Comparison of ENCODE assay signal across 1 cellular context in the genomic region with DNA sequence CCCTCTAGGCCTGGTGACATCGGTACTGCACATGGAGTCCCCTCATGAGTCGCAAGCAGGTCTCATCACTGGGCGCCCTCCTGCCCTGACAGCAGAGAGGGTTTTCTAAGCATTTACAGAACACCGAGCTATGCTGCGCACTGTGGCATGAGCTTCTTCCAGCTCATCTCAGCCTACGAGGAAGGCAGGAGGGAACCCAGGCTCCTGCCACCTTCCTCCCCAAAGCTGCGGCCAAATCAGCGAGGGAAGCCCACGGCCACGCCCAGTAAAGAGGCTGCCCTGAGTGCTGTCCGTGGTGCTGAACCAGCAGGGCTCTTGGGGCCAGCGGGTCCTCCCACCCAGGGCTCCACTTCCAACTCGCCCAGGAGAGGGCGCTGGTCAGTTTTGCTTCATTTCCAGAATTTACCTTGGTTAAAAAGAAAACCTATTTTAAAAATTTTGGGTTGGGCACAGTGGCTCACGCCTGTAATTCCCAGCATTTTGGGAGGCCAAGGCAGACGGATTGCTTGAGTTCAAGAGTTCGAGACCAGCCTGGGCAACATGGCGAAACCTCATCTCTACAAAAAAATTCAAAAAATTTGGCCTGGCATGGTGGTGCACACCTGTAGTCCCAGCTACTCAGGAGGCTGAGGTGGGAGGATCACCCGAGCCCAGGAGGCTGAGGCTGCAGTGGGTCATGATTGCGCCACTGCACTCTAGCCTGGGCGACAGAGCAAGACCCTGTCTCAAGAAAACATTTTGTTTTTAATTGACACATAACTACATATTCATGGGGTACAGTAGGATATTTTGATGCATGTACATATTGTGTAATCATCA.
TF ChIP-seq lines count a peak whose summit lies in the region.

No MANE protein-coding gene starts in this region.

TF ChIP-seq in HepG2, 621 proteins besides CTCF, POLR2A, EP300 and RAD21 (continued from another document and continues in another):
- TF ChIP-seq AKAP8 (CRISPR knock-in tag; IDR thresholded peaks at IDR 0.05) (peak; percentile 67; the same call in 1 of the 2 replicates), SP2 (CRISPR knock-in tag; IDR thresholded peaks at IDR 0.05) (peak; percentile 52), ZNF569 (CRISPR knock-in tag; IDR thresholded peaks at IDR 0.05; ENCODE audit: borderline replicate concordance) (no peak), ZNF441 (CRISPR knock-in tag; IDR thresholded peaks at IDR 0.05; ENCODE audit: borderline replicate concordance) (peak; percentile 93), REPIN1 (CRISPR knock-in tag; IDR thresholded peaks at IDR 0.05; ENCODE audit: borderline replicate concordance, low read depth) (no peak), ZBTB3 (CRISPR knock-in tag; IDR thresholded peaks at IDR 0.05; ENCODE audit: borderline replicate concordance, low read depth) (no peak), STAG1 (CRISPR knock-in tag; IDR thresholded peaks at IDR 0.05) (peak; percentile 60), KDM3A (CRISPR knock-in tag; IDR thresholded peaks at IDR 0.05; ENCODE audit: low read depth) (peak; percentile 69; the same call in 1 of the 2 replicates), RELA (CRISPR knock-in tag; IDR thresholded peaks at IDR 0.05) (no peak), BRCA1 (CRISPR knock-in tag; IDR thresholded peaks at IDR 0.05) (peak; percentile 92; the same call in 1 of the 2 replicates), HCFC1 (IDR thresholded peaks at IDR 0.05; ENCODE audit: low read depth, low read length) (no peak), HMG20B (CRISPR knock-in tag; conservative IDR thresholded peaks at IDR 0.05) (peak; percentile 46; the same call in 1 of the 2 replicates), SIN3A (IDR thresholded peaks at IDR 0.05; ENCODE audit: borderline replicate concordance, low read depth, low read length) (peak; percentile 66; the same call in 1 of the 2 replicates), HOXD1 (CRISPR knock-in tag; IDR thresholded peaks at IDR 0.05) (peak; percentile 70)
- TF ChIP-seq, protein P1, sequence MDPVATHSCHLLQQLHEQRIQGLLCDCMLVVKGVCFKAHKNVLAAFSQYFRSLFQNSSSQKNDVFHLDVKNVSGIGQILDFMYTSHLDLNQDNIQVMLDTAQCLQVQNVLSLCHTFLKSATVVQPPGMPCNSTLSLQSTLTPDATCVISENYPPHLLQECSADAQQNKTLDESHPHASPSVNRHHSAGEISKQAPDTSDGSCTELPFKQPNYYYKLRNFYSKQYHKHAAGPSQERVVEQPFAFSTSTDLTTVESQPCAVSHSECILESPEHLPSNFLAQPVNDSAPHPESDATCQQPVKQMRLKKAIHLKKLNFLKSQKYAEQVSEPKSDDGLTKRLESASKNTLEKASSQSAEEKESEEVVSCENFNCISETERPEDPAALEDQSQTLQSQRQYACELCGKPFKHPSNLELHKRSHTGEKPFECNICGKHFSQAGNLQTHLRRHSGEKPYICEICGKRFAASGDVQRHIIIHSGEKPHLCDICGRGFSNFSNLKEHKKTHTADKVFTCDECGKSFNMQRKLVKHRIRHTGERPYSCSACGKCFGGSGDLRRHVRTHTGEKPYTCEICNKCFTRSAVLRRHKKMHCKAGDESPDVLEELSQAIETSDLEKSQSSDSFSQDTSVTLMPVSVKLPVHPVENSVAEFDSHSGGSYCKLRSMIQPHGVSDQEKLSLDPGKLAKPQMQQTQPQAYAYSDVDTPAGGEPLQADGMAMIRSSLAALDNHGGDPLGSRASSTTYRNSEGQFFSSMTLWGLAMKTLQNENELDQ (CRISPR knock-in tag; IDR thresholded peaks at IDR 0.05; ENCODE audit: borderline replicate concordance): peak; percentile 91; the same call in 1 of the 2 replicates
- TF ChIP-seq, protein P2, sequence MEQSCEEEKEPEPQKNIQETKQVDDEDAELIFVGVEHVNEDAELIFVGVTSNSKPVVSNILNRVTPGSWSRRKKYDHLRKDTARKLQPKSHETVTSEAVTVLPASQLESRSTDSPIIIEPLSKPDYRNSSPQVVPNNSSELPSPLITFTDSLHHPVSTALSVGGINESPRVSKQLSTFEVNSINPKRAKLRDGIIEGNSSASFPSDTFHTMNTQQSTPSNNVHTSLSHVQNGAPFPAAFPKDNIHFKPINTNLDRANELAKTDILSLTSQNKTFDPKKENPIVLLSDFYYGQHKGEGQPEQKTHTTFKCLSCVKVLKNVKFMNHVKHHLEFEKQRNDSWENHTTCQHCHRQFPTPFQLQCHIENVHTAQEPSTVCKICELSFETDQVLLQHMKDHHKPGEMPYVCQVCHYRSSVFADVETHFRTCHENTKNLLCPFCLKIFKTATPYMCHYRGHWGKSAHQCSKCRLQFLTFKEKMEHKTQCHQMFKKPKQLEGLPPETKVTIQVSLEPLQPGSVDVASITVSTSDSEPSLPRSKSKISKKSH (CRISPR knock-in tag; IDR thresholded peaks at IDR 0.05; ENCODE audit: borderline replicate concordance): peak; percentile 75; the same call in 1 of the 2 replicates
- TF ChIP-seq, protein P3, sequence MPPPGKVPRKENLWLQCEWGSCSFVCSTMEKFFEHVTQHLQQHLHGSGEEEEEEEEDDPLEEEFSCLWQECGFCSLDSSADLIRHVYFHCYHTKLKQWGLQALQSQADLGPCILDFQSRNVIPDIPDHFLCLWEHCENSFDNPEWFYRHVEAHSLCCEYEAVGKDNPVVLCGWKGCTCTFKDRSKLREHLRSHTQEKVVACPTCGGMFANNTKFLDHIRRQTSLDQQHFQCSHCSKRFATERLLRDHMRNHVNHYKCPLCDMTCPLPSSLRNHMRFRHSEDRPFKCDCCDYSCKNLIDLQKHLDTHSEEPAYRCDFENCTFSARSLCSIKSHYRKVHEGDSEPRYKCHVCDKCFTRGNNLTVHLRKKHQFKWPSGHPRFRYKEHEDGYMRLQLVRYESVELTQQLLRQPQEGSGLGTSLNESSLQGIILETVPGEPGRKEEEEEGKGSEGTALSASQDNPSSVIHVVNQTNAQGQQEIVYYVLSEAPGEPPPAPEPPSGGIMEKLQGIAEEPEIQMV (CRISPR knock-in tag; IDR thresholded peaks at IDR 0.05; ENCODE audit: low read depth): peak; percentile 91
- TF ChIP-seq, protein P4, sequence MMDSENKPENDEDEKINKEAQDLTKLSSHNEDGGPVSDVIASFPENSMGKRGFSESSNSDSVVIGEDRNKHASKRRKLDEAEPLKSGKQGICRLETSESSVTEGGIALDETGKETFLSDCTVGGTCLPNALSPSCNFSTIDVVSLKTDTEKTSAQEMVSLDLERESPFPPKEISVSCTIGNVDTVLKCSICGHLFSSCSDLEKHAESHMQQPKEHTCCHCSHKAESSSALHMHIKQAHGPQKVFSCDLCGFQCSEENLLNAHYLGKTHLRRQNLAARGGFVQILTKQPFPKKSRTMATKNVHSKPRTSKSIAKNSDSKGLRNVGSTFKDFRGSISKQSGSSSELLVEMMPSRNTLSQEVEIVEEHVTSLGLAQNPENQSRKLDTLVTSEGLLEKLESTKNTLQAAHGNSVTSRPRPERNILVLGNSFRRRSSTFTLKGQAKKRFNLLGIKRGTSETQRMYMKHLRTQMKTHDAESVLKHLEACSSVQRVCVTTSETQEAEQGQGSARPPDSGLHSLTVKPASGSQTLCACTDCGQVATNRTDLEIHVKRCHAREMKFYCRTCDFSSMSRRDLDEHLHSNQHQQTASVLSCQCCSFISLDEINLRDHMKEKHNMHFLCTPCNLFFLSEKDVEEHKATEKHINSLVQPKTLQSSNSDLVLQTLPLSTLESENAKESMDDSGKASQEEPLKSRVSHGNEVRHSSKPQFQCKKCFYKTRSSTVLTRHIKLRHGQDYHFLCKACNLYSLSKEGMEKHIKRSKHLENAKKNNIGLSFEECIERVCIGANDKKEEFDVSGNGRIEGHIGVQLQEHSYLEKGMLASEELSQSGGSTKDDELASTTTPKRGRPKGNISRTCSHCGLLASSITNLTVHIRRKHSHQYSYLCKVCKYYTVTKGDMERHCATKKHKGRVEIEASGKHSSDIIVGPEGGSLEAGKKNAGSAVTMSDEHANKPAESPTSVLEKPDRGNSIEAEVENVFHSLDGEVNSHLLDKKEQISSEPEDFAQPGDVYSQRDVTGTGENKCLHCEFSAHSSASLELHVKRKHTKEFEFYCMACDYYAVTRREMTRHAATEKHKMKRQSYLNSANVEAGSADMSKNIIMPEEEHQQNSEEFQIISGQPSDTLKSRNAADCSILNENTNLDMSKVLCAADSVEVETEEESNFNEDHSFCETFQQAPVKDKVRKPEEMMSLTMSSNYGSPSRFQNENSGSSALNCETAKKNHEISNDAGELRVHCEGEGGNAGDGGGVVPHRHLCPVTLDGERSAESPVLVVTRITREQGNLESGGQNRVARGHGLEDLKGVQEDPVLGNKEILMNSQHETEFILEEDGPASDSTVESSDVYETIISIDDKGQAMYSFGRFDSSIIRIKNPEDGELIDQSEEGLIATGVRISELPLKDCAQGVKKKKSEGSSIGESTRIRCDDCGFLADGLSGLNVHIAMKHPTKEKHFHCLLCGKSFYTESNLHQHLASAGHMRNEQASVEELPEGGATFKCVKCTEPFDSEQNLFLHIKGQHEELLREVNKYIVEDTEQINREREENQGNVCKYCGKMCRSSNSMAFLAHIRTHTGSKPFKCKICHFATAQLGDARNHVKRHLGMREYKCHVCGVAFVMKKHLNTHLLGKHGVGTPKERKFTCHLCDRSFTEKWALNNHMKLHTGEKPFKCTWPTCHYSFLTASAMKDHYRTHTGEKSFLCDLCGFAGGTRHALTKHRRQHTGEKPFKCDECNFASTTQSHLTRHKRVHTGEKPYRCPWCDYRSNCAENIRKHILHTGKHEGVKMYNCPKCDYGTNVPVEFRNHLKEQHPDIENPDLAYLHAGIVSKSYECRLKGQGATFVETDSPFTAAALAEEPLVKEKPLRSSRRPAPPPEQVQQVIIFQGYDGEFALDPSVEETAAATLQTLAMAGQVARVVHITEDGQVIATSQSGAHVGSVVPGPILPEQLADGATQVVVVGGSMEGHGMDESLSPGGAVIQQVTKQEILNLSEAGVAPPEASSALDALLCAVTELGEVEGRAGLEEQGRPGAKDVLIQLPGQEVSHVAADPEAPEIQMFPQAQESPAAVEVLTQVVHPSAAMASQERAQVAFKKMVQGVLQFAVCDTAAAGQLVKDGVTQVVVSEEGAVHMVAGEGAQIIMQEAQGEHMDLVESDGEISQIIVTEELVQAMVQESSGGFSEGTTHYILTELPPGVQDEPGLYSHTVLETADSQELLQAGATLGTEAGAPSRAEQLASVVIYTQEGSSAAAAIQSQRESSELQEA (CRISPR knock-in tag; IDR thresholded peaks at IDR 0.05; ENCODE audit: not compliant biosample characterization): no peak
- TF ChIP-seq, protein P5, sequence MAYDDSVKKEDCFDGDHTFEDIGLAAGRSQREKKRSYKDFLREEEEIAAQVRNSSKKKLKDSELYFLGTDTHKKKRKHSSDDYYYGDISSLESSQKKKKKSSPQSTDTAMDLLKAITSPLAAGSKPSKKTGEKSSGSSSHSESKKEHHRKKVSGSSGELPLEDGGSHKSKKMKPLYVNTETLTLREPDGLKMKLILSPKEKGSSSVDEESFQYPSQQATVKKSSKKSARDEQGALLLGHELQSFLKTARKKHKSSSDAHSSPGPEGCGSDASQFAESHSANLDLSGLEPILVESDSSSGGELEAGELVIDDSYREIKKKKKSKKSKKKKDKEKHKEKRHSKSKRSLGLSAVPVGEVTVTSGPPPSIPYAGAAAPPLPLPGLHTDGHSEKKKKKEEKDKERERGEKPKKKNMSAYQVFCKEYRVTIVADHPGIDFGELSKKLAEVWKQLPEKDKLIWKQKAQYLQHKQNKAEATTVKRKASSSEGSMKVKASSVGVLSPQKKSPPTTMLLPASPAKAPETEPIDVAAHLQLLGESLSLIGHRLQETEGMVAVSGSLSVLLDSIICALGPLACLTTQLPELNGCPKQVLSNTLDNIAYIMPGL (CRISPR knock-in tag; IDR thresholded peaks at IDR 0.05; ENCODE audit: borderline replicate concordance in 1 of 2, low read depth in 1 of 2): peak; percentile 51 to 69; a peak in 2 of 4 replicates
- TF ChIP-seq, protein P6, sequence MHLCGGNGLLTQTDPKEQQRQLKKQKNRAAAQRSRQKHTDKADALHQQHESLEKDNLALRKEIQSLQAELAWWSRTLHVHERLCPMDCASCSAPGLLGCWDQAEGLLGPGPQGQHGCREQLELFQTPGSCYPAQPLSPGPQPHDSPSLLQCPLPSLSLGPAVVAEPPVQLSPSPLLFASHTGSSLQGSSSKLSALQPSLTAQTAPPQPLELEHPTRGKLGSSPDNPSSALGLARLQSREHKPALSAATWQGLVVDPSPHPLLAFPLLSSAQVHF (CRISPR knock-in tag; IDR thresholded peaks at IDR 0.05): 0 out of 2 replicates have a peak, but pooled peaks have one; percentile 48
- TF ChIP-seq, protein P7, sequence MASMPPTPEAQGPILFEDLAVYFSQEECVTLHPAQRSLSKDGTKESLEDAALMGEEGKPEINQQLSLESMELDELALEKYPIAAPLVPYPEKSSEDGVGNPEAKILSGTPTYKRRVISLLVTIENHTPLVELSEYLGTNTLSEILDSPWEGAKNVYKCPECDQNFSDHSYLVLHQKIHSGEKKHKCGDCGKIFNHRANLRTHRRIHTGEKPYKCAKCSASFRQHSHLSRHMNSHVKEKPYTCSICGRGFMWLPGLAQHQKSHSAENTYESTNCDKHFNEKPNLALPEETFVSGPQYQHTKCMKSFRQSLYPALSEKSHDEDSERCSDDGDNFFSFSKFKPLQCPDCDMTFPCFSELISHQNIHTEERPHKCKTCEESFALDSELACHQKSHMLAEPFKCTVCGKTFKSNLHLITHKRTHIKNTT (CRISPR knock-in tag; IDR thresholded peaks at IDR 0.05): no peak
- TF ChIP-seq, protein P8, sequence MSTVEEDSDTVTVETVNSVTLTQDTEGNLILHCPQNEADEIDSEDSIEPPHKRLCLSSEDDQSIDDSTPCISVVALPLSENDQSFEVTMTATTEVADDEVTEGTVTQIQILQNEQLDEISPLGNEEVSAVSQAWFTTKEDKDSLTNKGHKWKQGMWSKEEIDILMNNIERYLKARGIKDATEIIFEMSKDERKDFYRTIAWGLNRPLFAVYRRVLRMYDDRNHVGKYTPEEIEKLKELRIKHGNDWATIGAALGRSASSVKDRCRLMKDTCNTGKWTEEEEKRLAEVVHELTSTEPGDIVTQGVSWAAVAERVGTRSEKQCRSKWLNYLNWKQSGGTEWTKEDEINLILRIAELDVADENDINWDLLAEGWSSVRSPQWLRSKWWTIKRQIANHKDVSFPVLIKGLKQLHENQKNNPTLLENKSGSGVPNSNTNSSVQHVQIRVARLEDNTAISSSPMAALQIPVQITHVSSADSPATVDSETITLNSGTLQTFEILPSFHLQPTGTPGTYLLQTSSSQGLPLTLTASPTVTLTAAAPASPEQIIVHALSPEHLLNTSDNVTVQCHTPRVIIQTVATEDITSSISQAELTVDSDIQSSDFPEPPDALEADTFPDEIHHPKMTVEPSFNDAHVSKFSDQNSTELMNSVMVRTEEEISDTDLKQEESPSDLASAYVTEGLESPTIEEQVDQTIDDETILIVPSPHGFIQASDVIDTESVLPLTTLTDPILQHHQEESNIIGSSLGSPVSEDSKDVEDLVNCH (CRISPR knock-in tag; IDR thresholded peaks at IDR 0.05): no peak
- TF ChIP-seq, protein P9, sequence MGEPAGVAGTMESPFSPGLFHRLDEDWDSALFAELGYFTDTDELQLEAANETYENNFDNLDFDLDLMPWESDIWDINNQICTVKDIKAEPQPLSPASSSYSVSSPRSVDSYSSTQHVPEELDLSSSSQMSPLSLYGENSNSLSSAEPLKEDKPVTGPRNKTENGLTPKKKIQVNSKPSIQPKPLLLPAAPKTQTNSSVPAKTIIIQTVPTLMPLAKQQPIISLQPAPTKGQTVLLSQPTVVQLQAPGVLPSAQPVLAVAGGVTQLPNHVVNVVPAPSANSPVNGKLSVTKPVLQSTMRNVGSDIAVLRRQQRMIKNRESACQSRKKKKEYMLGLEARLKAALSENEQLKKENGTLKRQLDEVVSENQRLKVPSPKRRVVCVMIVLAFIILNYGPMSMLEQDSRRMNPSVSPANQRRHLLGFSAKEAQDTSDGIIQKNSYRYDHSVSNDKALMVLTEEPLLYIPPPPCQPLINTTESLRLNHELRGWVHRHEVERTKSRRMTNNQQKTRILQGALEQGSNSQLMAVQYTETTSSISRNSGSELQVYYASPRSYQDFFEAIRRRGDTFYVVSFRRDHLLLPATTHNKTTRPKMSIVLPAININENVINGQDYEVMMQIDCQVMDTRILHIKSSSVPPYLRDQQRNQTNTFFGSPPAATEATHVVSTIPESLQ (CRISPR knock-in tag; conservative IDR thresholded peaks at IDR 0.05): peak; percentile 98
